ENCODE assay signal across 13 cellular contexts in the genomic region with DNA sequence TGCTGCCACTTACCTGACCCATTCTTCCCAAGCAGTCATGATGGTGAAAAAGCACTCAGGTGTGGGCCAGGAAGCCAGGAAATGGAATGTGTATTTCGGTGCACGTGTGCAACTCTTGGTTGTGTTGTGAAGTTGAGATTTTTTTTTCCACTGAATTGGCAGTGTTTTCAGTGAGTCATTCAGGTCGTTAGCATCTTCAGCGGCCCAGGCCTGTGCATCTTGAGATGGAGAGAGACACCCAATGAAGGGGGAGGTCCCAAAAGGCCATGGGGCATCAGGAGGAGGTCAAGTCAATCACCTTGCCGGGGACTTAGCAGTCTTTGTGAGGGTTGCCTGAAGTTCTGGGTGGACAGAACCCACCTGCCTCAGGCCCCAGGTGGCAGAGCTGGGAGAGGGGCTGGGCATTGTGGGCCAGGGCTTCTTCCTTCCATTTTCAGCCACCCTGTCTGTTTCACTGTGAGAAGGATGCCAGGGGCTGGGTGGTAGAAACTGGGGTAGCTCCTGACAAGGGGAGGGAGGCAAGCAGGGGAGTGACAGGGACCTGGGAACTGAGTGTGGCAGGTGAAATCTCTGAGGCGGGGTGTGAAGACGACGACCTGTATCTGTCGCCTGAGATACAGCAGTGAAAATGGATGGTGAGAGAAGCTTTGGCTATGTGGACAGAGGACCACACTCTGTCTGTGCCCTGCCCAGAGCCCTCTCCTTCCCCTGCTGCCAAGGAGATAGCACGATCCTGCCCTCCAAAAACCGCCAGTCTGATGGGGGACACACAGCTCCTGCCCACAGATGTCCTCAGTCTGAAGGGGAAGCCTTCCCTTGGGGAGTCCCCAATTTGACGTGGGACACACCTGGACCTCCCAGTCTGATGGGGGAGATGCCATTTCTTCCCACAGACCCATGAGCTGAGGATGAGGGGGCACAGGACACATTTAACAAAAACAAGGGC. TPM values are rescaled to one million over a fixed set of nuclear protein-coding genes. Genes with fewer than 3 reads are reported as not detected.
DNase-seq lines count a peak whose midpoint lies in the region; ATAC-seq and TF ChIP-seq lines count a peak whose summit lies in the region.
"Had no signal": no experiment of that assay in that cellular context is flagged by ENCODE, and none has a peak within 500 bp of the region (broad histone marks: within the 10 kb centered on the region; RNA-seq: fewer than 3 reads in every experiment).

No MANE protein-coding gene starts in this region.

- H3K27me3 Mint-ChIP-seq in activated CD4-positive, alpha-beta memory T cell treated with anti-CD3 and anti-CD28 coated beads, Interleukin-2, amount 10 ng/mL, durations not matched to agents 7 days and 5 days: no peaks in the 10 kb centered on the region

- peaks cover 72% of the 10 kb centered on the region for H3K4me1 Mint-ChIP-seq in activated CD4-positive, alpha-beta memory T cell treated with anti-CD3 and anti-CD28 coated beads, Interleukin-2, amount 10 ng/mL, durations not matched to agents 7 days and 5 days

- TF ChIP-seq CTCF in gastroesophageal sphincter (IDR thresholded peaks at IDR 0.05): no peak

- H3K27me3 ChIP-seq in gastroesophageal sphincter (no peaks in the 10 kb centered on the region), MG63 (no peaks in the 10 kb centered on the region)
- H3K27me3 ChIP-seq: pancreas, testis had no signal

- POLR2A ChIA-PET in activated CD4-positive, alpha-beta memory T cell treated with anti-CD3 and anti-CD28 coated beads, Interleukin-2, amount 10 ng/mL, durations not matched to agents 7 days and 5 days (lab: Charles Lee): interaction anchor here (0.7 to 22.2 kb wide), 10 partner anchors 10 to 307 kb away, joined by 3 to 463 read pairs (median 6); partner anchors contain the start of genes KPNB1, LRRC46, MRPL10 and SP2

- TF ChIP-seq POLR2A in gastroesophageal sphincter (IDR thresholded peaks at IDR 0.05): no peak

- H3K4me1 ChIP-seq in gastroesophageal sphincter: peaks cover 0 to 68% (median 9%) of the 10 kb centered on the region in 3 donors
- H3K4me1 ChIP-seq: pancreas had no signal

- TF ChIP-seq EP300 in gastroesophageal sphincter (IDR thresholded peaks at IDR 0.05): no peak

- peak overlapping the region; percentile 95 for H3K27ac Mint-ChIP-seq in activated CD4-positive, alpha-beta memory T cell treated with anti-CD3 and anti-CD28 coated beads, Interleukin-2, amount 10 ng/mL, durations not matched to agents 7 days and 5 days
- H3K27ac Mint-ChIP-seq: endodermal cell had no signal

- CTCF ChIA-PET in activated CD4-positive, alpha-beta memory T cell treated with anti-CD3 and anti-CD28 coated beads, Interleukin-2, amount 10 ng/mL, durations not matched to agents 7 days and 5 days (lab: Charles Lee): interaction anchor here (1.1 to 2.8 kb wide), 4 partner anchors 8 to 31 kb away, joined by 4 to 17 read pairs (median 7); no protein-coding TSS in a partner anchor

- H3K4me3 ChIP-seq in gastroesophageal sphincter: no peak overlapping the region
- H3K4me3 ChIP-seq in MG63: no peak overlapping the region
- H3K4me3 ChIP-seq: pancreas, testis had no signal

- no peaks in the 10 kb centered on the region for H3K9me3 Mint-ChIP-seq in activated CD4-positive, alpha-beta memory T cell treated with anti-CD3 and anti-CD28 coated beads, Interleukin-2, amount 10 ng/mL, durations not matched to agents 7 days and 5 days
- H3K9me3 Mint-ChIP-seq: endodermal cell had no signal

- H3K27ac ChIP-seq in gastroesophageal sphincter: peak overlapping the region in 3 of 4 donors; percentile 48 to 79 (median 59)
- H3K27ac ChIP-seq: pancreas, testis had no signal

- ATAC-seq in gastroesophageal sphincter: no peak
- ATAC-seq in stimulated activated naive CD8-positive, alpha-beta T cell treated with anti-CD3 and anti-CD28 coated beads, Interleukin-15, Interleukin-2, amounts not matched to agents 100 U/mL and 50 U/mL, for 24 hours: peak; percentile 51

- peaks cover 0 to 44% of the 10 kb centered on the region in 2 donors for H3K36me3 ChIP-seq in gastroesophageal sphincter
- no peaks in the 10 kb centered on the region for H3K36me3 ChIP-seq in MG63
- H3K36me3 ChIP-seq: pancreas had no signal

- H3K9me3 ChIP-seq in gastroesophageal sphincter (no peaks in the 10 kb centered on the region), MG63 (no peaks in the 10 kb centered on the region)
- H3K9me3 ChIP-seq: pancreas, testis had no signal

- H3K4me3 Mint-ChIP-seq in activated CD4-positive, alpha-beta memory T cell treated with anti-CD3 and anti-CD28 coated beads, Interleukin-2, amount 10 ng/mL, durations not matched to agents 7 days and 5 days: peak overlapping the region; percentile 59
- H3K4me3 Mint-ChIP-seq: endodermal cell had no signal

- H3K36me3 Mint-ChIP-seq in activated CD4-positive, alpha-beta memory T cell treated with anti-CD3 and anti-CD28 coated beads, Interleukin-2, amount 10 ng/mL, durations not matched to agents 7 days and 5 days (ENCODE audit: low read depth): no peaks in the 10 kb centered on the region

- DNase-seq in activated T-cell treated with anti-CD3 and anti-CD28 coated beads, Interleukin-2, amount 50 U/mL, for 1 hour: peak; percentile 46
- DNase-seq in activated T-cell treated with anti-CD3 and anti-CD28 coated beads for 4 hours (no peak), MG63 (no peak), NCI-H2196 treated with DMSO at 0.1 percent for 48 hours (lab: John Stamatoyannopoulos, UW; ENCODE audit: unreplicated experiment) (no peak), AG08395 (ENCODE audit: low spot score) (no peak)
- DNase-seq in activated CD4-positive, alpha-beta memory T cell treated with anti-CD3 and anti-CD28 coated beads, Interleukin-2, amount 10 ng/mL, durations not matched to agents 7 days and 5 days: peak; percentile 71
- DNase-seq in stimulated activated naive CD8-positive, alpha-beta T cell treated with anti-CD3 and anti-CD28 coated beads, Interleukin-15, Interleukin-2, amounts not matched to agents 100 U/mL and 50 U/mL, for 24 hours: peak; percentile 69
- DNase-seq: endodermal cell, testis had no signal

- 50 to 60% methylated on average over 1 to 5 of the region's 12 CpGs for WGBS in gastroesophageal sphincter (ENCODE audit: low coverage in 1 of 2), 2 donors

RNA-seq across cellular contexts. Expression of gene TBKBP1, which starts 11.8 kb away (rescaled TPM):
- total RNA-seq in activated CD4-positive, alpha-beta memory T cell treated with anti-CD3 and anti-CD28 coated beads, Interleukin-2, amount 10 ng/mL, durations not matched to agents 7 days and 5 days: 1 to 10 TPM; 7.0 TPM
- total RNA-seq in gastroesophageal sphincter: 10 to 100 TPM; 13.9 to 25.1 (median 18.0) TPM
- 8.4 and 18.7 TPM in 2 replicates for total RNA-seq in MG63 (2014; rRNA removed; shearing (Covaris generic); ENCODE audit: low replicate concordance)

RNA-seq across cellular contexts. Expression of gene TBX21, which starts 27.2 kb away (rescaled TPM):
- 10 to 100 TPM; 58.3 to 61.1 TPM for total RNA-seq in activated CD4-positive, alpha-beta memory T cell treated with anti-CD3 and anti-CD28 coated beads, Interleukin-2, amount 10 ng/mL, durations not matched to agents 7 days and 5 days
- total RNA-seq in gastroesophageal sphincter: 1 to 10 TPM in 1 of 4 donors, under 1 TPM in 1, not detected in 2; 0.94 to 1.1 TPM
- not detected in 2 replicates for total RNA-seq in MG63 (2014; rRNA removed; shearing (Covaris generic); ENCODE audit: low replicate concordance)
- total RNA-seq: endodermal cell, glomerular endothelial cell, M059J had no signal

RNA-seq across cellular contexts. Expression of gene KPNB1, which starts 56.1 kb away (rescaled TPM):
- 100 to 1,000 TPM; 329 to 334 TPM for total RNA-seq in activated CD4-positive, alpha-beta memory T cell treated with anti-CD3 and anti-CD28 coated beads, Interleukin-2, amount 10 ng/mL, durations not matched to agents 7 days and 5 days
- 100 to 1,000 TPM; 192 to 215 (median 211) TPM for total RNA-seq in gastroesophageal sphincter
- 202 and 291 TPM in 2 replicates for total RNA-seq in MG63 (2014; rRNA removed; shearing (Covaris generic); ENCODE audit: low replicate concordance)

Comparison
In these comparisons a context has a peak if more than half of its experiments do, and no peak if none do; other contexts are left out.
1. DNase-seq: peak in activated T-cell treated with anti-CD3 and anti-CD28 coated beads, Interleukin-2, amount 50 U/mL, for 1 hour (single experiment), activated CD4-positive, alpha-beta memory T cell treated with anti-CD3 and anti-CD28 coated beads, Interleukin-2, amount 10 ng/mL, durations not matched to agents 7 days and 5 days (single experiment) and stimulated activated naive CD8-positive, alpha-beta T cell treated with anti-CD3 and anti-CD28 coated beads, Interleukin-15, Interleukin-2, amounts not matched to agents 100 U/mL and 50 U/mL, for 24 hours (single experiment); none in activated T-cell treated with anti-CD3 and anti-CD28 coated beads for 4 hours (single experiment), MG63 (single experiment), NCI-H2196 treated with DMSO at 0.1 percent for 48 hours (single experiment) and AG08395 (single experiment).
2. RNA of gene TBX21, which starts 27.2 kb away (total RNA-seq): 58.3 to 61.1 TPM in activated CD4-positive, alpha-beta memory T cell treated with anti-CD3 and anti-CD28 coated beads, Interleukin-2, amount 10 ng/mL, durations not matched to agents 7 days and 5 days; 0.94 to 1.1 TPM in gastroesophageal sphincter and not detected in MG63; every median in the first group is over 10 times any median in the second.